In genomic region chr9:128007566-128008138, GRCh38 we compare ENCODE assay signal across 1 cellular context.
TF ChIP-seq lines count a peak whose summit lies in the region.

No MANE protein-coding gene starts in this region.

TF ChIP-seq in K562, 482 proteins besides CTCF, POLR2A, EP300 and RAD21 (continued from another document and continues in another):
- peak; percentile 27 for TF ChIP-seq MGA (IDR thresholded peaks at IDR 0.05)
- no peak for TF ChIP-seq ZNF253 (CRISPR knock-in tag; conservative IDR thresholded peaks at IDR 0.05)
- peak; percentile 96 for TF ChIP-seq SPI1 (IDR thresholded peaks at IDR 0.05; ENCODE audit: borderline replicate concordance, low read depth, low read length)
- TF ChIP-seq NR2F6 (CRISPR knock-in tag; IDR thresholded peaks at IDR 0.05): no peak
- no peak for TF ChIP-seq ETS2 (tag; IDR thresholded peaks at IDR 0.05; ENCODE audit: borderline replicate concordance, poor library complexity, severe bottlenecking)
- TF ChIP-seq STAG1 (CRISPR knock-in tag; IDR thresholded peaks at IDR 0.05; ENCODE audit: borderline replicate concordance): no peak
- TF ChIP-seq RBBP5 (IDR thresholded peaks at IDR 0.05; ENCODE audit: borderline replicate concordance, insufficient read depth, low read length, poor library complexity, severe bottlenecking): no peak
- no peak for TF ChIP-seq IRF1 (CRISPR knock-in tag; IDR thresholded peaks at IDR 0.05; ENCODE audit: borderline replicate concordance)
- no peak for TF ChIP-seq SNRNP70 (optimal IDR thresholded peaks at IDR 0.05; ENCODE audit: low read depth, low read length)
- TF ChIP-seq ZKSCAN8 (CRISPR knock-in tag; IDR thresholded peaks at IDR 0.05): no peak
- TF ChIP-seq BCOR (IDR thresholded peaks at IDR 0.05): 0 out of 2 replicates have a peak, but pooled peaks have one; percentile 6
- TF ChIP-seq ZNF407 (IDR thresholded peaks at IDR 0.05; ENCODE audit: low read depth): no peak
- no peak for TF ChIP-seq PHF20 (IDR thresholded peaks at IDR 0.05; ENCODE audit: partially characterized antibody)
- TF ChIP-seq NCOA2 (IDR thresholded peaks at IDR 0.05; ENCODE audit: partially characterized antibody in 2 of 2): peak in 1 of 2 experiments; percentile 68
- no peak for TF ChIP-seq ILK (tag; IDR thresholded peaks at IDR 0.05; ENCODE audit: borderline replicate concordance, low read depth)
- TF ChIP-seq BMI1 (IDR thresholded peaks at IDR 0.05; ENCODE audit: low read length): no peak
- no peak for TF ChIP-seq HDGF (IDR thresholded peaks at IDR 0.05)
- TF ChIP-seq HBP1 (CRISPR knock-in tag; IDR thresholded peaks at IDR 0.05): no peak
- TF ChIP-seq ETV5 (CRISPR knock-in tag; IDR thresholded peaks at IDR 0.05; ENCODE audit: low read depth): no peak
- no peak for TF ChIP-seq FOXJ3 (CRISPR knock-in tag; IDR thresholded peaks at IDR 0.05)
- no peak for TF ChIP-seq SREBF2 (CRISPR knock-in tag; IDR thresholded peaks at IDR 0.05)
- no peak for TF ChIP-seq DEAF1 (CRISPR knock-in tag; IDR thresholded peaks at IDR 0.05)
- no peak for TF ChIP-seq POLR3A (IDR thresholded peaks at IDR 0.05; ENCODE audit: borderline replicate concordance, extremely low read depth, insufficient read depth, insufficient read length)
- TF ChIP-seq, protein P1, sequence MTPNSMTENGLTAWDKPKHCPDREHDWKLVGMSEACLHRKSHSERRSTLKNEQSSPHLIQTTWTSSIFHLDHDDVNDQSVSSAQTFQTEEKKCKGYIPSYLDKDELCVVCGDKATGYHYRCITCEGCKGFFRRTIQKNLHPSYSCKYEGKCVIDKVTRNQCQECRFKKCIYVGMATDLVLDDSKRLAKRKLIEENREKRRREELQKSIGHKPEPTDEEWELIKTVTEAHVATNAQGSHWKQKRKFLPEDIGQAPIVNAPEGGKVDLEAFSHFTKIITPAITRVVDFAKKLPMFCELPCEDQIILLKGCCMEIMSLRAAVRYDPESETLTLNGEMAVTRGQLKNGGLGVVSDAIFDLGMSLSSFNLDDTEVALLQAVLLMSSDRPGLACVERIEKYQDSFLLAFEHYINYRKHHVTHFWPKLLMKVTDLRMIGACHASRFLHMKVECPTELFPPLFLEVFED (CRISPR knock-in tag; conservative IDR thresholded peaks at IDR 0.05): no peak
- no peak for TF ChIP-seq BRF1 (IDR thresholded peaks at IDR 0.05; ENCODE audit: borderline replicate concordance, extremely low read depth, insufficient read length)
- TF ChIP-seq SRSF9 (IDR thresholded peaks at IDR 0.05; ENCODE audit: borderline replicate concordance, low read depth, low read length): no peak
- peak in 1 of 2 experiments; percentile 57; a peak in 1 of 4 replicates for TF ChIP-seq ETV6 (IDR thresholded peaks at IDR 0.05; ENCODE audit: borderline replicate concordance in 1 of 2, low read depth in 2 of 2, low read length in 1 of 2)
- TF ChIP-seq ETV6 (CRISPR knock-in tag; IDR thresholded peaks at IDR 0.05; ENCODE audit: borderline replicate concordance): no peak
- peak; percentile 50; the same call in 1 of the 2 replicates for TF ChIP-seq CREM (IDR thresholded peaks at IDR 0.05; ENCODE audit: low read depth)
- TF ChIP-seq FOXA3 (CRISPR knock-in tag; conservative IDR thresholded peaks at IDR 0.05 in 1 of 2, IDR thresholded peaks at IDR 0.05 in 1 of 2): no peak
- TF ChIP-seq NR2C2 (CRISPR knock-in tag; IDR thresholded peaks at IDR 0.05): no peak
- TF ChIP-seq NR2C2 (tag; IDR thresholded peaks at IDR 0.05): peak; percentile 78
